ENCODE assay signal across 1 cellular context in genomic region chrX:119887721-119888425, GRCh38.
TF ChIP-seq lines count a peak whose summit lies in the region.

No MANE protein-coding gene starts in this region.

TF ChIP-seq in SK-N-SH, 30 proteins besides CTCF, POLR2A, EP300 and RAD21 (continued from another document):
- TF ChIP-seq EZH2phosphoT487 (IDR thresholded peaks at IDR 0.05; ENCODE audit: borderline replicate concordance, low read depth) (no peak), TCF12 (IDR thresholded peaks at IDR 0.05) (no peak), JUND (IDR thresholded peaks at IDR 0.05) (no peak), ELF1 (IDR thresholded peaks at IDR 0.05) (no peak), USF2 (IDR thresholded peaks at IDR 0.05; ENCODE audit: borderline replicate concordance, low read depth, low read length) (no peak), MXI1 (IDR thresholded peaks at IDR 0.05; ENCODE audit: low read depth, low read length) (0 out of 2 replicates have a peak, but pooled peaks have one; percentile 40), FOSL2 (IDR thresholded peaks at IDR 0.05; ENCODE audit: borderline replicate concordance, low read depth) (no peak), YY1 (IDR thresholded peaks at IDR 0.05; ENCODE audit: low read depth) (no peak), NFIC (IDR thresholded peaks at IDR 0.05; ENCODE audit: borderline replicate concordance) (no peak), PBX3 (IDR thresholded peaks at IDR 0.05) (no peak), RXRA (IDR thresholded peaks at IDR 0.05; ENCODE audit: borderline replicate concordance, low read depth) (no peak), MEF2A (IDR thresholded peaks at IDR 0.05; ENCODE audit: borderline replicate concordance, low read depth) (no peak), USF1 (IDR thresholded peaks at IDR 0.05; ENCODE audit: borderline replicate concordance, low read depth) (no peak)
